Comparison of ENCODE assay signal across 15 cellular contexts in the genomic region with DNA sequence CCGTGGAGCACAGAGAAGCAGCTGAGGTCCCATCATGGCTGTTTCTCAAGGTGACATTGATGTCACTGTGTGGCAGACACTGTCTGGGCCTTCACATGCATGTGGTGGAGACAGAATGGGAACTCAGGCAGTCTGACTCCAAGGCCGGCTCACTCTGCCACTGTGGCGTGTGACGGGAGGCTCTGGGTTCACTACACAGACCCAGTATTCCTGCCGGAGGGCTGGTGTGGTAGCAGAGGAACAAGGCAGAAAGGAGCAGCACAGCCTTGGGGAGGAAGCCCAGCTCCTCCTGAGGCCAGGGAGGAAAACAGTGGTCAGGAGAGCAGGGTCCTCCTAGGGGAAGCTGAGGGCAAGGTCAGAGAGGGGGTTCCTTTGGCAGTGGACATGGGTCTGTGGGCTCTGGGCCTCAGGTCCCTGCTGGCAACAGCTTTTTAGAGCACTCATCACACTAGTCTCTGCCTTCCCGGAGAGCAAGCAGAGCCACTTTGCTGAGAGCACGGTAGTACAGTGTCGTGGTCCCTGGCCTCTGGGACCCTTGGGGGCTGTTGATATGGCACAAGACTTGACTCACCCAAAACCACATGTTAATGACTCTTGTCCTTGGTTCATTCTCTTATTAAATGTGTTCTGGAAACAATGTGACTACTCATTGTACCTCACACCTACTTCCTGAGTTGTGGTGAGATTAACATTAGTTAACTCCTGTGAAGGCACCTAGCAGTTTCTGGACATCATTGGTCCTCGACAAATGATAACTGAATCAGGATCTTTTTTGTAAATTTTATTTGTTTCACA. TPM values are rescaled to one million over a fixed set of nuclear protein-coding genes. Genes with fewer than 3 reads are reported as not detected.
A peak's percentile ranks its signal among the peaks of the same experiment; 100 is the strongest.
DNase-seq lines count a peak whose midpoint lies in the region; ATAC-seq and TF ChIP-seq lines count a peak whose summit lies in the region.
"Had no signal": no experiment of that assay in that cellular context is flagged by ENCODE, and none has a peak within 500 bp of the region (broad histone marks: within the 10 kb centered on the region; RNA-seq: fewer than 3 reads in every experiment).

No MANE protein-coding gene starts in this region.

- peaks cover 10 to 16% of the 10 kb centered on the region in 2 donors for H3K4me1 Mint-ChIP-seq in natural killer cell treated with Interleukin-12 subunit alpha and Interleukin-12 subunit beta and Interleukin-15 and Interleukin-18, amount 100 ng/mL, for 72 hours (ENCODE audit: low read depth in 2 of 2)
- H3K4me1 Mint-ChIP-seq in natural killer cell, result no peaks in the 10 kb centered on the region
- peaks cover 14% of the 10 kb centered on the region for H3K4me1 Mint-ChIP-seq in activated CD8-positive, alpha-beta T cell treated with anti-CD3 and anti-CD28 coated beads for 36 hours (ENCODE audit: low read depth)
- H3K4me1 Mint-ChIP-seq: immature natural killer cell, T-cell had no signal

- no peak for DNase-seq in natural killer cell treated with Interleukin-12 subunit alpha and Interleukin-12 subunit beta and Interleukin-15 and Interleukin-18, amount 100 ng/mL, for 72 hours (ENCODE audit: low spot score)
- DNase-seq in natural killer cell, result no peak
- DNase-seq in activated CD8-positive, alpha-beta T cell treated with anti-CD3 and anti-CD28 coated beads for 36 hours, result peak; percentile 45
- DNase-seq in epithelial cell of esophagus (ENCODE audit: low read depth), result peak; percentile 8
- no peak for DNase-seq in SW480 (ENCODE audit: low spot score)
- DNase-seq in suprapubic skin (ENCODE audit: low spot score in 2 of 2), result no peak
- DNase-seq: NCI-H2029 treated with DMSO at 0.1 percent for 48 hours, NCI-H446 treated with DMSO at 0.1 percent for 48 hours had no signal

- POLR2A ChIA-PET in activated CD8-positive, alpha-beta T cell treated with anti-CD3 and anti-CD28 coated beads for 36 hours (lab: Charles Lee), result interaction anchor here (1.8 to 1.9 kb wide), 2 partner anchors 10 to 14 kb away, joined by 4 to 5 read pairs; no protein-coding TSS in a partner anchor

- H3K27ac Mint-ChIP-seq in natural killer cell treated with Interleukin-12 subunit alpha and Interleukin-12 subunit beta and Interleukin-15 and Interleukin-18, amount 100 ng/mL, for 72 hours, result peak overlapping the region; percentile 23 to 27
- no peak overlapping the region for H3K27ac Mint-ChIP-seq in natural killer cell
- H3K27ac Mint-ChIP-seq in activated CD8-positive, alpha-beta T cell treated with anti-CD3 and anti-CD28 coated beads for 36 hours, result peak overlapping the region; percentile 52
- H3K27ac Mint-ChIP-seq: T-cell had no signal

- CTCF ChIA-PET in activated CD8-positive, alpha-beta T cell treated with anti-CD3 and anti-CD28 coated beads for 36 hours (lab: Charles Lee), result interaction anchor here (0.9 to 4.8 kb wide), 26 partner anchors 10 to 685 kb away, joined by 3 to 81 read pairs (median 4); partner anchors contain the start of genes DPF3 and RBM25

- no peak overlapping the region for H3K4me3 ChIP-seq in epithelial cell of esophagus (ENCODE audit: low read length)
- no peak overlapping the region for H3K4me3 ChIP-seq in suprapubic skin
- H3K4me3 ChIP-seq: dorsolateral prefrontal cortex, heart left ventricle, vagina had no signal

- H3K36me3 ChIP-seq in suprapubic skin, result peaks cover 75% of the 10 kb centered on the region

- H3K9me3 Mint-ChIP-seq in natural killer cell treated with Interleukin-12 subunit alpha and Interleukin-12 subunit beta and Interleukin-15 and Interleukin-18, amount 100 ng/mL, for 72 hours, result no peaks in the 10 kb centered on the region
- H3K9me3 Mint-ChIP-seq in natural killer cell, result no peaks in the 10 kb centered on the region
- H3K9me3 Mint-ChIP-seq in activated CD8-positive, alpha-beta T cell treated with anti-CD3 and anti-CD28 coated beads for 36 hours, result no peaks in the 10 kb centered on the region
- H3K9me3 Mint-ChIP-seq: T-cell had no signal

- 90% methylated on average over 9 of the region's 9 CpGs for WGBS in suprapubic skin

- TF ChIP-seq EP300 in suprapubic skin (IDR thresholded peaks at IDR 0.05), result no peak

- ATAC-seq in natural killer cell treated with Interleukin-12 subunit alpha and Interleukin-12 subunit beta and Interleukin-15 and Interleukin-18, amount 100 ng/mL, for 72 hours, result peak; percentile 69 to 82
- ATAC-seq in natural killer cell, result no peak
- ATAC-seq in activated CD8-positive, alpha-beta T cell treated with anti-CD3 and anti-CD28 coated beads for 36 hours, result peak; percentile 81
- no peak for ATAC-seq in HG02852 (IDR thresholded peaks at IDR 0.05; ENCODE audit: unreplicated experiment)
- no peak for ATAC-seq in HG02610 (IDR thresholded peaks at IDR 0.05; ENCODE audit: unreplicated experiment)

- H3K27ac ChIP-seq in suprapubic skin, result no peak overlapping the region
- H3K27ac ChIP-seq: dorsolateral prefrontal cortex, heart left ventricle, vagina had no signal

- intact Hi-C loops in natural killer cell (cut with micrococcal nuclease), result loop anchor here (1.0 kb wide), 1 partner anchor 430 kb away; no protein-coding TSS in a partner anchor
- intact Hi-C loops in activated CD8-positive, alpha-beta T cell treated with anti-CD3 and anti-CD28 coated beads for 36 hours (cut with micrococcal nuclease), result no loop called here

- no peak for TF ChIP-seq POLR2A in suprapubic skin (IDR thresholded peaks at IDR 0.05)

- H3K4me3 Mint-ChIP-seq in natural killer cell treated with Interleukin-12 subunit alpha and Interleukin-12 subunit beta and Interleukin-15 and Interleukin-18, amount 100 ng/mL, for 72 hours, result no peak overlapping the region
- no peak overlapping the region for H3K4me3 Mint-ChIP-seq in natural killer cell
- H3K4me3 Mint-ChIP-seq in activated CD8-positive, alpha-beta T cell treated with anti-CD3 and anti-CD28 coated beads for 36 hours, result no peak overlapping the region
- H3K4me3 Mint-ChIP-seq: immature natural killer cell, T-cell had no signal

- no peaks in the 10 kb centered on the region for H3K36me3 Mint-ChIP-seq in natural killer cell treated with Interleukin-12 subunit alpha and Interleukin-12 subunit beta and Interleukin-15 and Interleukin-18, amount 100 ng/mL, for 72 hours
- no peaks in the 10 kb centered on the region for H3K36me3 Mint-ChIP-seq in natural killer cell
- H3K36me3 Mint-ChIP-seq in activated CD8-positive, alpha-beta T cell treated with anti-CD3 and anti-CD28 coated beads for 36 hours (ENCODE audit: low read depth), result peaks cover 19% of the 10 kb centered on the region

- H3K27me3 ChIP-seq in suprapubic skin, result no peaks in the 10 kb centered on the region
- H3K27me3 ChIP-seq: dorsolateral prefrontal cortex, heart left ventricle, vagina had no signal

- TF ChIP-seq CTCF in natural killer cell (IDR thresholded peaks at IDR 0.05), result no peak
- no peak for TF ChIP-seq CTCF in activated CD8-positive, alpha-beta T cell treated with anti-CD3 and anti-CD28 coated beads for 36 hours (IDR thresholded peaks at IDR 0.05)
- TF ChIP-seq CTCF in epithelial cell of esophagus (IDR thresholded peaks at IDR 0.05; ENCODE audit: insufficient read depth, low read depth, low read length, missing control alignments), result no peak
- TF ChIP-seq CTCF in suprapubic skin (IDR thresholded peaks at IDR 0.05), result no peak

- H3K4me1 ChIP-seq in suprapubic skin, result no peaks in the 10 kb centered on the region
- H3K4me1 ChIP-seq: heart left ventricle, vagina had no signal

- H3K9me3 ChIP-seq in suprapubic skin, result no peaks in the 10 kb centered on the region
- H3K9me3 ChIP-seq: heart left ventricle, vagina had no signal

- no peaks in the 10 kb centered on the region for H3K27me3 Mint-ChIP-seq in natural killer cell treated with Interleukin-12 subunit alpha and Interleukin-12 subunit beta and Interleukin-15 and Interleukin-18, amount 100 ng/mL, for 72 hours
- H3K27me3 Mint-ChIP-seq in natural killer cell (ENCODE audit: low read depth in 2 of 2), result no peaks in the 10 kb centered on the region
- no peaks in the 10 kb centered on the region for H3K27me3 Mint-ChIP-seq in activated CD8-positive, alpha-beta T cell treated with anti-CD3 and anti-CD28 coated beads for 36 hours
- H3K27me3 Mint-ChIP-seq: T-cell had no signal

RNA-seq across cellular contexts. Expression of gene DCAF4, which starts 21.3 kb away (rescaled TPM):
- 10 to 100 TPM; 15.1 to 20.6 TPM for total RNA-seq in natural killer cell treated with Interleukin-12 subunit alpha and Interleukin-12 subunit beta and Interleukin-15 and Interleukin-18, amount 100 ng/mL, for 72 hours
- total RNA-seq in natural killer cell (10 to 100 TPM in 2 of 3 donors, 1 to 10 TPM in 1; 4.6 to 18.6 (median 16.5) TPM), suprapubic skin (10 to 100 TPM; 52.0 to 64.7 (median 55.3) TPM)
- total RNA-seq in activated CD8-positive, alpha-beta T cell treated with anti-CD3 and anti-CD28 coated beads for 36 hours, result 10 to 100 TPM; 17.9 to 19.4 TPM

RNA-seq across cellular contexts. Expression of gene DPF3, which starts 53.7 kb away (rescaled TPM):
- 10 to 100 TPM; 11.8 to 13.2 TPM for total RNA-seq in natural killer cell treated with Interleukin-12 subunit alpha and Interleukin-12 subunit beta and Interleukin-15 and Interleukin-18, amount 100 ng/mL, for 72 hours
- 1 to 10 TPM; 1.4 to 1.8 (median 1.4) TPM for total RNA-seq in natural killer cell
- total RNA-seq in activated CD8-positive, alpha-beta T cell treated with anti-CD3 and anti-CD28 coated beads for 36 hours, result under 1 TPM; 0.13 to 0.54 TPM
- 1 to 10 TPM in 2 of 4 donors, under 1 TPM in 2; 0.39 to 3.4 (median 1.6) TPM for total RNA-seq in suprapubic skin
- total RNA-seq: vagina had no signal

Comparison
In these comparisons a context has a peak if more than half of its experiments do, and no peak if none do; other contexts are left out.
1. ATAC-seq: peak in natural killer cell treated with Interleukin-12 subunit alpha and Interleukin-12 subunit beta and Interleukin-15 and Interleukin-18, amount 100 ng/mL, for 72 hours (2 of 2) and activated CD8-positive, alpha-beta T cell treated with anti-CD3 and anti-CD28 coated beads for 36 hours (single experiment); none in natural killer cell (0 of 3), HG02852 (single experiment) and HG02610 (single experiment).
2. H3K27ac Mint-ChIP-seq: peak in natural killer cell treated with Interleukin-12 subunit alpha and Interleukin-12 subunit beta and Interleukin-15 and Interleukin-18, amount 100 ng/mL, for 72 hours (2 of 2) and activated CD8-positive, alpha-beta T cell treated with anti-CD3 and anti-CD28 coated beads for 36 hours (single experiment); none in natural killer cell (0 of 2).
3. DNase-seq: peak in activated CD8-positive, alpha-beta T cell treated with anti-CD3 and anti-CD28 coated beads for 36 hours (single experiment) and epithelial cell of esophagus (single experiment); none in natural killer cell treated with Interleukin-12 subunit alpha and Interleukin-12 subunit beta and Interleukin-15 and Interleukin-18, amount 100 ng/mL, for 72 hours (single experiment), natural killer cell (single experiment), SW480 (single experiment) and suprapubic skin (0 of 2).